ENCODE assay signal across 1 cellular context in genomic region chr1:231278100-231278790, GRCh38.
TF ChIP-seq lines count a peak whose summit lies in the region.

No MANE protein-coding gene starts in this region.

TF ChIP-seq in HEK293, 187 proteins besides CTCF, POLR2A, EP300 and RAD21 (continued from another document):
- TF ChIP-seq ZBTB6 (tag by site-specific recombination; IDR thresholded peaks at IDR 0.05): no peak
- no peak for TF ChIP-seq ZNF148 (tag by site-specific recombination; IDR thresholded peaks at IDR 0.05; ENCODE audit: borderline replicate concordance)
- 0 out of 2 replicates have a peak, but pooled peaks have one; percentile 12 for TF ChIP-seq ZNF692 (tag by site-specific recombination; IDR thresholded peaks at IDR 0.05)
- no peak for TF ChIP-seq ZNF404 (tag by site-specific recombination; IDR thresholded peaks at IDR 0.05)
- TF ChIP-seq ZBTB10 (tag by site-specific recombination; IDR thresholded peaks at IDR 0.05): no peak
- TF ChIP-seq GLIS2 (tag by site-specific recombination; IDR thresholded peaks at IDR 0.05): no peak
- TF ChIP-seq ZNF16 (tag by site-specific recombination; IDR thresholded peaks at IDR 0.05; ENCODE audit: low read depth): no peak
- TF ChIP-seq ZBTB17 (tag by site-specific recombination; IDR thresholded peaks at IDR 0.05): peak; percentile 80
- no peak for TF ChIP-seq ZNF121 (tag by site-specific recombination; IDR thresholded peaks at IDR 0.05)
- no peak for TF ChIP-seq ZNF621 (tag by site-specific recombination; IDR thresholded peaks at IDR 0.05)
- TF ChIP-seq ZNF544 (tag by site-specific recombination; IDR thresholded peaks at IDR 0.05): no peak
- no peak for TF ChIP-seq ZNF76 (tag by site-specific recombination; IDR thresholded peaks at IDR 0.05; ENCODE audit: borderline replicate concordance, low read depth)
- no peak for TF ChIP-seq ZNF362 (tag by site-specific recombination; IDR thresholded peaks at IDR 0.05)
- peak; percentile 64 for TF ChIP-seq ZNF501 (tag by site-specific recombination; IDR thresholded peaks at IDR 0.05)
- TF ChIP-seq WT1 (tag by site-specific recombination; IDR thresholded peaks at IDR 0.05): no peak
